9 cellular contexts compared by ENCODE assay signal in the genomic region with DNA sequence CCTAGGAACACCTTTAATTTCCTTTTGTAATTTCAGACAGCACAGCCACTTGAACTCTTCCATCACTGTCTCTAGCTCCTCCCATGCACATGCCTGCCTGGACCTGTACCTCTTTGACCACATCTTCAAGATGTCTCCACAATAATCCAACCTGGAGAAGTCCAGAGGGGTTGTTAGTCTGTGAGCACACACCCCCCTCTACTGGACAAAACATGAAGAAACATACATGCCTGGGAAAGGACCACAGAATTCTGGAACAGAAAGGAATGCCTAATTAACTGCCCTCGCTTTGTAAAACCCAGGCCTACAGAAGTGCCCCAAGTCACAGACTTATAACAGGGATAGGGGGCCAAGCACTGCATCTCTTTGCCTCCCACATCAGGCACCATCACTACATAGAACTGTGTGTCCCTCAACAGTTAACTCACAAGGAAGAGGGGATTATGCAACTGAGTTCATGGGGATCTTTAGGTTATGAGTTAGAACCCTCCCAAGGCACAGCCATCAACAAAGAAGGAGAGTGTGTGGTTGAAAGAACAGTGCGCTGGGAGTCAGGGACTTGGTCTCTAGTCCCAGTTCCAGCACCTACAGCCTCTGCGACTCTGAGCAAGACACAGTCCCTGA.
DNase-seq lines count a peak whose midpoint lies in the region; ATAC-seq lines count a peak whose summit lies in the region.
"Had no signal": no experiment of that assay in that cellular context is flagged by ENCODE, and none has a peak within 500 bp of the region (broad histone marks: within the 10 kb centered on the region; RNA-seq: fewer than 3 reads in every experiment).

No MANE protein-coding gene starts in this region.

- H3K4me3 ChIP-seq in skeletal muscle cell (ENCODE audit: low read depth, low read length): no peak overlapping the region

- DNase-seq in NCI-H2107 treated with DMSO at 0.1 percent for 48 hours (lab: John Stamatoyannopoulos, UW; ENCODE audit: unreplicated experiment) (peak; percentile 71), NCI-H2107 (lab: John Stamatoyannopoulos, UW) (no peak), M059J (ENCODE audit: low read depth) (peak; percentile 78), T1000 (lab: John Stamatoyannopoulos, UW) (peak; percentile 11), glomerular visceral epithelial cell (ENCODE audit: extremely low spot score) (peak; percentile 82), skeletal muscle cell (ENCODE audit: low read depth) (peak; percentile 20)
- DNase-seq in activated CD8-positive, alpha-beta memory T cell treated with anti-CD3 and anti-CD28 coated beads, Interleukin-2, amount 50 U/mL, for 48 hours: no peak

- ATAC-seq in HG02610 (IDR thresholded peaks at IDR 0.05; ENCODE audit: unreplicated experiment): no peak
- ATAC-seq: activated T-cell treated with anti-CD3 and anti-CD28 coated beads, Interleukin-2, amount 50 U/mL, for 72 hours had no signal

Comparison
In these comparisons a context has a peak if more than half of its experiments do, and no peak if none do; other contexts are left out.
1. DNase-seq: peak in NCI-H2107 treated with DMSO at 0.1 percent for 48 hours (single experiment), M059J (single experiment), T1000 (single experiment), glomerular visceral epithelial cell (single experiment) and skeletal muscle cell (single experiment); none in NCI-H2107 (single experiment) and activated CD8-positive, alpha-beta memory T cell treated with anti-CD3 and anti-CD28 coated beads, Interleukin-2, amount 50 U/mL, for 48 hours (single experiment).